ENCODE assay signal across 8 cellular contexts in genomic region chr5:140557965-140558364, GRCh38. TPM values are rescaled to one million over a fixed set of nuclear protein-coding genes. Genes with fewer than 3 reads are reported as not detected.
DNase-seq lines count a peak whose midpoint lies in the region; ATAC-seq and TF ChIP-seq lines count a peak whose summit lies in the region.

No MANE protein-coding gene starts in this region.

- H3K36me3 Mint-ChIP-seq in brain, result peaks cover 48% of the 10 kb centered on the region

- intact Hi-C loops in left ventricle myocardium inferior (cut with micrococcal nuclease), result no loop called here
- intact Hi-C loops in left cardiac atrium (cut with DNase I), result no loop called here
- intact Hi-C loops in aorta (cut with DNase I), result loop anchor here in 1 of 2 donors (5.0 kb wide), 1 partner anchor 89 kb away; the partner anchor contains the start of genes IK and NDUFA2

- ATAC-seq in left cardiac atrium (no peak), aorta (ENCODE audit: low FRiP score) (no peak), HG03280 (IDR thresholded peaks at IDR 0.05; ENCODE audit: unreplicated experiment) (no peak), HG03565 (IDR thresholded peaks at IDR 0.05; ENCODE audit: unreplicated experiment) (no peak)

- H3K4me3 Mint-ChIP-seq in brain, result peak overlapping the region; percentile 88 to 94 (median 91)

- no peaks in the 10 kb centered on the region for H3K9me3 Mint-ChIP-seq in brain

- peak overlapping the region; percentile 80 for H3K4me3 ChIP-seq in left ventricle myocardium inferior
- peak overlapping the region in 1 of 2 donors; percentile 94 for H3K4me3 ChIP-seq in muscle layer of duodenum (ENCODE audit: low read depth in 1 of 2, low read length in 2 of 2)
- H3K4me3 ChIP-seq in aorta (ENCODE audit: low read length in 2 of 2), result no peak overlapping the region

- H3K9me3 ChIP-seq in left ventricle myocardium inferior (replicated peaks), result no peaks in the 10 kb centered on the region
- H3K9me3 ChIP-seq in muscle layer of duodenum (ENCODE audit: control insufficient read depth in 1 of 2, low read length in 2 of 2), result no peaks in the 10 kb centered on the region
- no peaks in the 10 kb centered on the region for H3K9me3 ChIP-seq in aorta (ENCODE audit: control insufficient read depth, low read length)

- H3K27me3 Mint-ChIP-seq in brain, result peaks cover 4% of the 10 kb centered on the region

- H3K27ac ChIP-seq in left ventricle myocardium inferior (replicated peaks), result peak overlapping the region; percentile 91
- peak overlapping the region; percentile 96 for H3K27ac ChIP-seq in muscle layer of duodenum (ENCODE audit: low read length)
- H3K27ac ChIP-seq in aorta (ENCODE audit: low read depth in 1 of 2, low read length in 2 of 2), result peak overlapping the region; percentile 5 to 49

- peak overlapping the region; percentile 92 to 99 (median 97) for H3K27ac Mint-ChIP-seq in brain

- H3K4me1 ChIP-seq in left ventricle myocardium inferior (peaks cover 65% of the 10 kb centered on the region), muscle layer of duodenum (ENCODE audit: control insufficient read depth in 1 of 2, insufficient read depth in 2 of 2, low read length in 2 of 2) (peaks cover 16 to 25% of the 10 kb centered on the region in 2 donors), aorta (ENCODE audit: control insufficient read depth in 1 of 2, insufficient read depth in 2 of 2, low read length in 2 of 2) (peaks cover 0 to 4% of the 10 kb centered on the region in 2 donors)

- peaks cover 75% of the 10 kb centered on the region for H3K4me1 Mint-ChIP-seq in brain

- H3K27me3 ChIP-seq in left ventricle myocardium inferior (ENCODE audit: low read depth) (no peaks in the 10 kb centered on the region), muscle layer of duodenum (ENCODE audit: low read depth, low read length) (no peaks in the 10 kb centered on the region), aorta (ENCODE audit: control insufficient read depth in 1 of 2, insufficient read depth in 2 of 2, low read length in 1 of 2) (no peaks in the 10 kb centered on the region)

- DNase-seq in left ventricle myocardium inferior, result no peak
- DNase-seq in left cardiac atrium, result no peak
- DNase-seq in aorta, result no peak
- DNase-seq in NCI-H524 (lab: John Stamatoyannopoulos, UW), result no peak

- H3K36me3 ChIP-seq in left ventricle myocardium inferior (peaks cover 28% of the 10 kb centered on the region), muscle layer of duodenum (ENCODE audit: control insufficient read depth in 1 of 2, insufficient read depth in 2 of 2, low read length in 2 of 2) (peaks cover 9 to 22% of the 10 kb centered on the region in 2 donors), aorta (ENCODE audit: control insufficient read depth in 1 of 2, insufficient read depth in 2 of 2, low read length in 1 of 2) (no peaks in the 10 kb centered on the region)

- TF ChIP-seq CTCF in left ventricle myocardium inferior (IDR thresholded peaks at IDR 0.05; ENCODE audit: borderline replicate concordance) (no peak), brain (conservative IDR thresholded peaks at IDR 0.05) (no peak)

- WGBS in aorta, 2 donors, result 84% methylated on average over 3 of the region's 3 CpGs

RNA-seq across cellular contexts. Expression of gene SRA1, which starts 0.7 kb away (rescaled TPM):
- total RNA-seq in left ventricle myocardium inferior (28.6 TPM), left cardiac atrium (10 to 100 TPM; 24.9 to 37.4 TPM), aorta (10 to 100 TPM; 23.7 to 32.5 TPM)
- polyA plus RNA-seq in brain (ENCODE audit: insufficient read depth, low read depth, low replicate concordance) (23.4 TPM), aorta (10 to 100 TPM; 23.2 to 49.6 TPM)

RNA-seq across cellular contexts. Expression of gene APBB3, which starts 6.4 kb away (rescaled TPM):
- total RNA-seq in left ventricle myocardium inferior (12.1 TPM), left cardiac atrium (10 to 100 TPM; 11.4 to 14.3 TPM), aorta (10 to 100 TPM; 32.9 to 48.3 TPM)
- polyA plus RNA-seq in brain (ENCODE audit: insufficient read depth, low read depth, low replicate concordance) (19.4 TPM), aorta (10 to 100 TPM; 10.9 to 66.9 TPM)

RNA-seq across cellular contexts. Expression of gene SLC35A4, which starts 6.7 kb away (rescaled TPM):
- total RNA-seq in left ventricle myocardium inferior, result 73.1 TPM
- total RNA-seq in left cardiac atrium, result 10 to 100 TPM; 70.3 to 79.3 TPM
- polyA plus RNA-seq in brain (ENCODE audit: insufficient read depth, low read depth, low replicate concordance), result 67.1 TPM
- 10 to 100 TPM; 38.9 to 43.4 TPM for total RNA-seq in aorta
- 10 to 100 TPM; 24.9 to 25.5 TPM for polyA plus RNA-seq in aorta

RNA-seq across cellular contexts. Expression of gene EIF4EBP3, which starts 10.5 kb away (rescaled TPM):
- total RNA-seq in left ventricle myocardium inferior (13.1 TPM), left cardiac atrium (10 to 100 TPM in 1 of 2 donors, 1 to 10 TPM in 1; 8.8 to 11.5 TPM), aorta (10 to 100 TPM in 1 of 2 donors, 1 to 10 TPM in 1; 5.4 to 14.2 TPM)
- polyA plus RNA-seq in brain (ENCODE audit: insufficient read depth, low read depth, low replicate concordance) (14.9 TPM), aorta (10 to 100 TPM; 27.8 to 37.5 TPM)

Comparison
In these comparisons a context has a peak if more than half of its experiments do, and no peak if none do; other contexts are left out.
1. H3K27ac ChIP-seq: peak in every context shown above with its lines; median percentile 96 in muscle layer of duodenum; 91 in left ventricle myocardium inferior; 27 in aorta.